In genomic region chr14:54786191-54786755, GRCh38 we compare ENCODE assay signal across 10 cellular contexts.
"Had no signal": no experiment of that assay in that cellular context is flagged by ENCODE, and none has a peak within 500 bp of the region (broad histone marks: within the 10 kb centered on the region; RNA-seq: fewer than 3 reads in every experiment).

No MANE protein-coding gene starts in this region.

- H3K4me1 ChIP-seq: body of pancreas had no signal

- H3K9me3 ChIP-seq: body of pancreas, esophagus muscularis mucosa, left lung, tibial artery had no signal

- H3K4me3 ChIP-seq: body of pancreas, esophagus muscularis mucosa, left lung, skin epidermis, tibial artery had no signal

- H3K27ac ChIP-seq: body of pancreas, esophagus muscularis mucosa, left lung, skin epidermis had no signal

- ATAC-seq: activated CD4-positive, CD25-positive, alpha-beta regulatory T cell treated with anti-CD3 and anti-CD28 coated beads, Interleukin-2, amount 50 U/mL, for 24 hours; body of pancreas; left lung had no signal

- H3K27me3 ChIP-seq: body of pancreas, esophagus muscularis mucosa, left lung, tibial artery had no signal

- DNase-seq: activated naive CD4-positive, alpha-beta T cell treated with anti-CD3 and anti-CD28 coated beads, Interleukin-2, amount 50 U/mL, for 16 hours; activated T-cell treated with anti-CD3 and anti-CD28 coated beads, Interleukin-2, amount 50 U/mL, for 1 hour; body of pancreas; left lung; stimulated activated CD4-positive, alpha-beta T cell treated with anti-CD3 and anti-CD28 coated beads, Interleukin-4, amount 100 ng/mL, for 4 hours; T-helper 2 cell had no signal
